ENCODE assay signal across 22 cellular contexts in genomic region chr2:209508255-209508654, GRCh38.
"Had no signal": no experiment of that assay in that cellular context is flagged by ENCODE, and none has a peak within 500 bp of the region (broad histone marks: within the 10 kb centered on the region; RNA-seq: fewer than 3 reads in every experiment).

No MANE protein-coding gene starts in this region.

- DNase-seq: activated CD4-positive, alpha-beta memory T cell treated with anti-CD3 and anti-CD28 coated beads, Interleukin-2, amount 10 ng/mL, durations not matched to agents 7 days and 5 days; activated CD4-positive, alpha-beta T cell treated with anti-CD3 and anti-CD28 coated beads, Interleukin-2, amount 10 ng/mL, durations not matched to agents 24 days and 14 days; activated effector memory CD4-positive, alpha-beta T cell treated with Interleukin-2 at 50 U/mL for 16 hours; activated naive CD4-positive, alpha-beta T cell treated with anti-CD3 and anti-CD28 coated beads for 36 hours; activated naive CD8-positive, alpha-beta T cell treated with anti-CD3 and anti-CD28 coated beads, Interleukin-2, amount 10 ng/mL, durations not matched to agents 7 days and 5 days; activated T-cell treated with anti-CD3 and anti-CD28 coated beads, Interleukin-2, amount 50 U/mL, for 72 hours; amygdala; foreskin melanocyte; hypothalamus; naive thymus-derived CD4-positive, alpha-beta T cell; psoas muscle; right cardiac atrium; stimulated activated CD4-positive, alpha-beta T cell treated with anti-CD3 and anti-CD28 coated beads, Interleukin-1b, Interleukin-23, amount 100 ng/mL, for 48 hours; stimulated activated naive CD8-positive, alpha-beta T cell treated with anti-CD3 and anti-CD28 coated beads, Interleukin-15, amount 100 ng/mL, for 72 hours; SW 1271; T-helper 17 cell; transverse colon; uterus had no signal

- H3K27me3 ChIP-seq: suprapubic skin, transverse colon, uterus had no signal

- H3K27ac Mint-ChIP-seq: activated CD4-positive, alpha-beta memory T cell treated with anti-CD3 and anti-CD28 coated beads, Interleukin-2, amount 10 ng/mL, durations not matched to agents 7 days and 5 days; activated CD4-positive, alpha-beta T cell treated with anti-CD3 and anti-CD28 coated beads, Interleukin-2, amount 10 ng/mL, durations not matched to agents 24 days and 14 days; activated naive CD4-positive, alpha-beta T cell treated with anti-CD3 and anti-CD28 coated beads for 36 hours; activated naive CD8-positive, alpha-beta T cell treated with anti-CD3 and anti-CD28 coated beads, Interleukin-2, amount 10 ng/mL, durations not matched to agents 7 days and 5 days; activated T-cell treated with anti-CD3 and anti-CD28 coated beads, Interleukin-2, amount 50 U/mL, for 72 hours; naive thymus-derived CD4-positive, alpha-beta T cell; stimulated activated naive CD8-positive, alpha-beta T cell treated with anti-CD3 and anti-CD28 coated beads, Interleukin-15, amount 100 ng/mL, for 72 hours; T-helper 17 cell had no signal

- H3K27me3 Mint-ChIP-seq: activated CD4-positive, alpha-beta memory T cell treated with anti-CD3 and anti-CD28 coated beads, Interleukin-2, amount 10 ng/mL, durations not matched to agents 7 days and 5 days; activated CD4-positive, alpha-beta T cell treated with anti-CD3 and anti-CD28 coated beads, Interleukin-2, amount 10 ng/mL, durations not matched to agents 24 days and 14 days; naive thymus-derived CD4-positive, alpha-beta T cell; stimulated activated naive CD8-positive, alpha-beta T cell treated with anti-CD3 and anti-CD28 coated beads, Interleukin-15, amount 100 ng/mL, for 72 hours; T-helper 17 cell had no signal

- H3K4me3 ChIP-seq: lung, psoas muscle, skin epidermis, suprapubic skin, transverse colon, uterus had no signal

- H3K4me1 Mint-ChIP-seq: activated CD4-positive, alpha-beta memory T cell treated with anti-CD3 and anti-CD28 coated beads, Interleukin-2, amount 10 ng/mL, durations not matched to agents 7 days and 5 days; activated CD4-positive, alpha-beta T cell treated with anti-CD3 and anti-CD28 coated beads, Interleukin-2, amount 10 ng/mL, durations not matched to agents 24 days and 14 days; activated naive CD8-positive, alpha-beta T cell treated with anti-CD3 and anti-CD28 coated beads, Interleukin-2, amount 10 ng/mL, durations not matched to agents 7 days and 5 days; stimulated activated naive CD8-positive, alpha-beta T cell treated with anti-CD3 and anti-CD28 coated beads, Interleukin-15, amount 100 ng/mL, for 72 hours; T-helper 17 cell had no signal

- FAIRE-seq: keratinocyte had no signal

- H3K9me3 Mint-ChIP-seq: activated CD4-positive, alpha-beta memory T cell treated with anti-CD3 and anti-CD28 coated beads, Interleukin-2, amount 10 ng/mL, durations not matched to agents 7 days and 5 days; activated CD4-positive, alpha-beta T cell treated with anti-CD3 and anti-CD28 coated beads, Interleukin-2, amount 10 ng/mL, durations not matched to agents 24 days and 14 days; activated naive CD4-positive, alpha-beta T cell treated with anti-CD3 and anti-CD28 coated beads for 36 hours; activated naive CD8-positive, alpha-beta T cell treated with anti-CD3 and anti-CD28 coated beads, Interleukin-2, amount 10 ng/mL, durations not matched to agents 7 days and 5 days; activated T-cell treated with anti-CD3 and anti-CD28 coated beads, Interleukin-2, amount 50 U/mL, for 72 hours; stimulated activated naive CD8-positive, alpha-beta T cell treated with anti-CD3 and anti-CD28 coated beads, Interleukin-15, amount 100 ng/mL, for 72 hours had no signal

- H3K9me3 ChIP-seq: psoas muscle, suprapubic skin, transverse colon, uterus had no signal

- ATAC-seq: activated T-cell treated with anti-CD3 and anti-CD28 coated beads, Interleukin-2, amount 50 U/mL, for 72 hours; naive thymus-derived CD4-positive, alpha-beta T cell; psoas muscle; right cardiac atrium; stimulated activated naive CD8-positive, alpha-beta T cell treated with anti-CD3 and anti-CD28 coated beads, Interleukin-15, amount 100 ng/mL, for 72 hours; T-helper 17 cell had no signal

- H3K4me1 ChIP-seq: psoas muscle, suprapubic skin, transverse colon, uterus had no signal

- H3K36me3 Mint-ChIP-seq: activated naive CD8-positive, alpha-beta T cell treated with anti-CD3 and anti-CD28 coated beads, Interleukin-2, amount 10 ng/mL, durations not matched to agents 7 days and 5 days; naive thymus-derived CD4-positive, alpha-beta T cell had no signal

- H3K4me3 Mint-ChIP-seq: activated CD4-positive, alpha-beta memory T cell treated with anti-CD3 and anti-CD28 coated beads, Interleukin-2, amount 10 ng/mL, durations not matched to agents 7 days and 5 days; activated CD4-positive, alpha-beta T cell treated with anti-CD3 and anti-CD28 coated beads, Interleukin-2, amount 10 ng/mL, durations not matched to agents 24 days and 14 days; activated naive CD4-positive, alpha-beta T cell treated with anti-CD3 and anti-CD28 coated beads for 36 hours; activated naive CD8-positive, alpha-beta T cell treated with anti-CD3 and anti-CD28 coated beads, Interleukin-2, amount 10 ng/mL, durations not matched to agents 7 days and 5 days; activated T-cell treated with anti-CD3 and anti-CD28 coated beads, Interleukin-2, amount 50 U/mL, for 72 hours; naive thymus-derived CD4-positive, alpha-beta T cell; stimulated activated naive CD8-positive, alpha-beta T cell treated with anti-CD3 and anti-CD28 coated beads, Interleukin-15, amount 100 ng/mL, for 72 hours; T-helper 17 cell had no signal

- H3K27ac ChIP-seq: psoas muscle, skin epidermis, suprapubic skin, transverse colon, uterus had no signal

- H3K36me3 ChIP-seq: suprapubic skin, transverse colon, uterus had no signal
